In genomic region chr17:43020789-43021738, GRCh38 we compare ENCODE assay signal across 8 cellular contexts.
DNase-seq lines count a peak whose midpoint lies in the region; ATAC-seq and TF ChIP-seq lines count a peak whose summit lies in the region.

No MANE protein-coding gene starts in this region.

- H3K4me3 ChIP-seq in GM12875 (ENCODE audit: low read depth, low read length) (peak overlapping the region; percentile 60), adipocyte (ENCODE audit: low read length) (peak overlapping the region; percentile 99), neutrophil (ENCODE audit: low read depth in 1 of 2, low read length in 1 of 2) (peak overlapping the region; percentile 92)

- peak overlapping the region; percentile 69 for H3K27ac ChIP-seq in neutrophil

- peaks cover 34% of the 10 kb centered on the region for H3K4me1 ChIP-seq in adipocyte (ENCODE audit: control insufficient read depth, insufficient read depth, low read length)
- H3K4me1 ChIP-seq in neutrophil (ENCODE audit: control insufficient read depth in 1 of 2, insufficient read depth in 1 of 2, low read depth in 1 of 2, low read length in 1 of 2) = peaks cover 61% of the 10 kb centered on the region in 2 experiments

- no peak for TF ChIP-seq CTCF in GM12875 (IDR thresholded peaks at IDR 0.05; ENCODE audit: borderline replicate concordance, insufficient read depth, low read depth, low read length)
- TF ChIP-seq CTCF in neutrophil (IDR thresholded peaks at IDR 0.05) = no peak

- H3K27me3 ChIP-seq in adipocyte (replicated peaks; ENCODE audit: control insufficient read depth, insufficient read depth, low read length) (no peaks in the 10 kb centered on the region), neutrophil (peaks cover 21% of the 10 kb centered on the region)

- DNase-seq in AG08396 (ENCODE audit: low spot score) (peak; percentile 83), NCI-H774 (lab: John Stamatoyannopoulos, UW) (peak; percentile 53), adipocyte (ENCODE audit: low read depth) (peak; percentile 80), head of caudate nucleus (peak in 37 of 42 donors; percentile 36 to 76 (median 57)), cortex of kidney (lab: John Stamatoyannopoulos, UW) (no peak)

- H3K9ac ChIP-seq in adipocyte (ENCODE audit: low read length) = peak overlapping the region; percentile 98

- H3K9me3 ChIP-seq in adipocyte (ENCODE audit: control insufficient read depth, low read length) (no peaks in the 10 kb centered on the region), neutrophil (no peaks in the 10 kb centered on the region)

- peaks cover 24% of the 10 kb centered on the region for H3K36me3 ChIP-seq in adipocyte (ENCODE audit: control insufficient read depth, insufficient read depth, low read length, severe bottlenecking)
- peaks cover 7% of the 10 kb centered on the region for H3K36me3 ChIP-seq in neutrophil

- ATAC-seq in GM21576 (IDR thresholded peaks at IDR 0.05; ENCODE audit: unreplicated experiment) = no peak

- intact Hi-C loops in head of caudate nucleus (cut with DNase I) = loop anchor here (5.0 to 10.0 kb wide), 2 partner anchors 64 to 151 kb away; partner anchors contain the start of gene NBR1
